Comparison of ENCODE assay signal across 8 cellular contexts in the genomic region with DNA sequence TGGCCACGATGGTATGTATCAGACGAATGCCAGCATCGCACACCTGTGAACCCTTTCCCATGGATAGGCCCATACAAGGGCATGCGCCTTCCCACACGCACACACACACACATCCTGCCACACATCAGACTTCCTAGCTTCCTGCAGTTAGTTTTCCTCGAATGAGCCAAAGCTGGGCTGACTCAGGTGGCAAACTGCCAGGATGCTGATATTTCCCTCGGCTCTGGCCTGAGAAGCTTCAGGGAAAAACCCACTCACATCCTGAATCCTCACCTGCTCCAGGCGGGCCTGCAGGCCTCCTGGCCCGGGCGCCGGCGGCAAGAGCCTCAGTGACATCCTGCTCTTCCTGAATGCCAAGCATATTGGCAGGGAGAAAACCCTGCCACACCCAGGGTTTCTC. TPM values are rescaled to one million over a fixed set of nuclear protein-coding genes. Genes with fewer than 3 reads are reported as not detected.
DNase-seq lines count a peak whose midpoint lies in the region; ATAC-seq and TF ChIP-seq lines count a peak whose summit lies in the region.

No MANE protein-coding gene starts in this region.

- POLR2A ChIA-PET in AG04450 (lab: Yijun Ruan, JAX): interaction anchor here (1.8 to 2.2 kb wide), 2 partner anchors 10 to 22 kb away, joined by 6 to 8 read pairs; a partner anchor contains a TSS
- POLR2A ChIA-PET in naive thymus-derived CD8-positive, alpha-beta T cell (lab: Charles Lee): interaction anchor here (1.2 kb wide), 1 partner anchor 35 kb away, joined by 3 read pairs; no protein-coding TSS in a partner anchor

- no peak overlapping the region for H3K4me2 ChIP-seq in mesenchymal stem cell (ENCODE audit: low read length, poor library complexity, severe bottlenecking)

- no peak overlapping the region for H3K4me3 ChIP-seq in AG04450 (ENCODE audit: low read depth, low read length)
- H3K4me3 ChIP-seq in choroid plexus epithelial cell (ENCODE audit: low read depth, low read length): no peak overlapping the region
- H3K4me3 ChIP-seq in mesenchymal stem cell (ENCODE audit: insufficient read depth in 1 of 2, low read depth in 1 of 2, low read length in 2 of 2): no peak overlapping the region

- no peak overlapping the region for H3K27ac Mint-ChIP-seq in naive thymus-derived CD8-positive, alpha-beta T cell
- H3K27ac Mint-ChIP-seq in progenitor cell of endocrine pancreas: no peak overlapping the region

- H3K27me3 Mint-ChIP-seq in naive thymus-derived CD8-positive, alpha-beta T cell: no peaks in the 10 kb centered on the region
- no peaks in the 10 kb centered on the region for H3K27me3 Mint-ChIP-seq in progenitor cell of endocrine pancreas

- no peak overlapping the region for H3K18ac ChIP-seq in mesenchymal stem cell (ENCODE audit: low read depth in 1 of 2, low read length in 2 of 2)

- peaks cover 5% of the 10 kb centered on the region for H3K4me1 ChIP-seq in mesenchymal stem cell (ENCODE audit: control insufficient read depth, insufficient read depth, low read depth, low read length)

- CTCF ChIA-PET in AG04450 (lab: Charles Lee): interaction anchor here (1.0 to 1.1 kb wide), 3 partner anchors 19 to 278 kb away, joined by 3 to 4 read pairs (median 3); no protein-coding TSS in a partner anchor

- H3K9ac ChIP-seq in mesenchymal stem cell (ENCODE audit: low read length): no peak overlapping the region

- no peak overlapping the region for H2BK12ac ChIP-seq in mesenchymal stem cell (ENCODE audit: low read length in 2 of 2)

- no peaks in the 10 kb centered on the region for H3K36me3 Mint-ChIP-seq in naive thymus-derived CD8-positive, alpha-beta T cell
- H3K36me3 Mint-ChIP-seq in progenitor cell of endocrine pancreas (ENCODE audit: insufficient read depth): no peaks in the 10 kb centered on the region

- H4K8ac ChIP-seq in mesenchymal stem cell (ENCODE audit: low read length): no peak overlapping the region

- no peak overlapping the region for H2BK15ac ChIP-seq in mesenchymal stem cell (ENCODE audit: low read depth, poor library complexity, severe bottlenecking)

- H3K9me3 Mint-ChIP-seq in naive thymus-derived CD8-positive, alpha-beta T cell: no peaks in the 10 kb centered on the region
- peaks cover 6% of the 10 kb centered on the region for H3K9me3 Mint-ChIP-seq in progenitor cell of endocrine pancreas (ENCODE audit: low read depth)

- peak overlapping the region; percentile 21 for H3K27ac ChIP-seq in AG04450 (ENCODE audit: low read depth, low read length)
- H3K27ac ChIP-seq in mesenchymal stem cell (ENCODE audit: low read length, poor library complexity, severe bottlenecking): no peak overlapping the region

- no peaks in the 10 kb centered on the region for H3K4me1 Mint-ChIP-seq in naive thymus-derived CD8-positive, alpha-beta T cell
- H3K4me1 Mint-ChIP-seq in progenitor cell of endocrine pancreas (ENCODE audit: low read depth): no peaks in the 10 kb centered on the region

- ATAC-seq in HG03159 (IDR thresholded peaks at IDR 0.05; ENCODE audit: unreplicated experiment): no peak
- ATAC-seq in naive thymus-derived CD8-positive, alpha-beta T cell: no peak

- no peak for TF ChIP-seq CTCF in AG04450 (IDR thresholded peaks at IDR 0.05; ENCODE audit: low read depth, low read length)
- no peak for TF ChIP-seq CTCF in choroid plexus epithelial cell (conservative IDR thresholded peaks at IDR 0.05; ENCODE audit: low read depth, low read length)
- TF ChIP-seq CTCF in progenitor cell of endocrine pancreas (IDR thresholded peaks at IDR 0.05; ENCODE audit: unreplicated experiment): no peak

- no peaks in the 10 kb centered on the region for H3K79me1 ChIP-seq in mesenchymal stem cell (replicated peaks; ENCODE audit: low read length, poor library complexity, severe bottlenecking)

- 61% methylated on average over 12 of the region's 12 CpGs for WGBS in mesenchymal stem cell

- H2AK5ac ChIP-seq in mesenchymal stem cell (ENCODE audit: low read length, severe bottlenecking): no peak overlapping the region

- H3K4me3 Mint-ChIP-seq in naive thymus-derived CD8-positive, alpha-beta T cell: no peak overlapping the region
- no peak overlapping the region for H3K4me3 Mint-ChIP-seq in progenitor cell of endocrine pancreas (ENCODE audit: low read depth)

- no peak overlapping the region for H2BK5ac ChIP-seq in mesenchymal stem cell (ENCODE audit: low read depth, low read length, poor library complexity, severe bottlenecking)

- H3K9me3 ChIP-seq in AG04450 (ENCODE audit: control insufficient read depth, insufficient read depth, low read length) (no peaks in the 10 kb centered on the region), mesenchymal stem cell (ENCODE audit: control insufficient read depth, low read length) (no peaks in the 10 kb centered on the region)

- DNase-seq in AG04450 (ENCODE audit: low read depth, low spot score) (peak; percentile 86), NCI-H1105 treated with DMSO at 0.1 percent for 48 hours (lab: John Stamatoyannopoulos, UW) (peak; percentile 24), choroid plexus epithelial cell (ENCODE audit: low read depth) (peak; percentile 91), mesenchymal stem cell (peak; percentile 85), progenitor cell of endocrine pancreas (ENCODE audit: low spot score, unreplicated experiment) (no peak), KG1 (lab: John Stamatoyannopoulos, UW) (no peak)
- DNase-seq in naive thymus-derived CD8-positive, alpha-beta T cell: no peak

- H3K14ac ChIP-seq in mesenchymal stem cell (ENCODE audit: low read length in 2 of 2): no peak overlapping the region

- H3K36me3 ChIP-seq in mesenchymal stem cell (ENCODE audit: control insufficient read depth in 1 of 2, insufficient read depth in 2 of 2, low read depth in 1 of 2, low read length in 2 of 2): no peaks in the 10 kb centered on the region

- no peak overlapping the region for H2AFZ ChIP-seq in mesenchymal stem cell (ENCODE audit: low read depth, low read length)

- no peak overlapping the region for H3K4ac ChIP-seq in mesenchymal stem cell (ENCODE audit: low read depth in 1 of 2, low read length in 2 of 2)

- H4K91ac ChIP-seq in mesenchymal stem cell (ENCODE audit: low read length): no peak overlapping the region

- no peaks in the 10 kb centered on the region for H3K27me3 ChIP-seq in AG04450 (ENCODE audit: control insufficient read depth, insufficient read depth, low read length)
- no peaks in the 10 kb centered on the region for H3K27me3 ChIP-seq in mesenchymal stem cell (ENCODE audit: control insufficient read depth in 1 of 2, insufficient read depth in 1 of 2, low read length in 2 of 2)

- H2BK120ac ChIP-seq in mesenchymal stem cell (ENCODE audit: low read depth, low read length): no peak overlapping the region

- H3K23ac ChIP-seq in mesenchymal stem cell (ENCODE audit: low read length in 2 of 2): no peak overlapping the region

RNA-seq across cellular contexts. Expression of a gene that starts 22.4 kb away (rescaled TPM):
- polyA plus RNA-seq in AG04450 (2011; rRNA removed): 378 and 549 TPM in 2 replicates
- polyA minus RNA-seq in AG04450 (2011; rRNA and poly(A)+ RNA removed): 228 and 322 TPM in 2 replicates
- 356 TPM for polyA plus RNA-seq in mesenchymal stem cell (2013, experiment 1 of 2)
- polyA plus RNA-seq in mesenchymal stem cell (2013, experiment 2 of 2): 364 TPM
- total RNA-seq in naive thymus-derived CD8-positive, alpha-beta T cell: 100 to 1,000 TPM; 735 to 757 TPM
- 1,000 to 10,000 TPM; 1,900 to 2,853 (median 2,404) TPM for polyA plus RNA-seq in naive thymus-derived CD8-positive, alpha-beta T cell
- 320 and 331 TPM in 2 replicates for total RNA-seq in progenitor cell of endocrine pancreas

Comparison
In these comparisons a context has a peak if more than half of its experiments do, and no peak if none do; other contexts are left out.
1. DNase-seq: peak in AG04450 (single experiment), NCI-H1105 treated with DMSO at 0.1 percent for 48 hours (single experiment), choroid plexus epithelial cell (single experiment) and mesenchymal stem cell (single experiment); none in naive thymus-derived CD8-positive, alpha-beta T cell (0 of 10), progenitor cell of endocrine pancreas (single experiment) and KG1 (single experiment).